Comparison of ENCODE assay signal across 19 cellular contexts in the genomic region with DNA sequence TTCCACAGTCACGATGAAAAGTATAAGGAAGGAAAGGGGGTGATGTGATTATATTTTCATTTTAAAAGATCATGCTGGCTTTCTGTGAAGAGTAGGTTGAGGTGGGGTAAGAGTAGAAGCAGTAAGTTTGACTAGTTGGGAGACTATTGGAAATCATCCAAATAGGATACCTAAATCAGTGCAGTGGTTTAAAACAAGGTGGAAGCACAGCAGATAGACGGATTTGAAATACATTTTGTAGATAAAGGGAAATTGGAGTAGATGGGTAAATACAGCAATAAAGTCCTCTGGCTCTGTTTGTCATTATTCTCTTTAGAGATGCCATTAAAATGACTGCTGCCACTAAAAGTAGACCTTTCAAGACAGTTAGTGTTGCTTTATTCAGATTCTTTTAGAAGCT.
DNase-seq lines count a peak whose midpoint lies in the region; ATAC-seq and TF ChIP-seq lines count a peak whose summit lies in the region.
"Had no signal": no experiment of that assay in that cellular context is flagged by ENCODE, and none has a peak within 500 bp of the region (broad histone marks: within the 10 kb centered on the region; RNA-seq: fewer than 3 reads in every experiment).

No MANE protein-coding gene starts in this region.

- TF ChIP-seq POLR2A in sigmoid colon (IDR thresholded peaks at IDR 0.05): no peak

- CTCF ChIA-PET in HEK293 (lab: Yijun Ruan, JAX): interaction anchor here (1.3 to 4.1 kb wide), 2 partner anchors 13 to 162 kb away, joined by 4 to 29 read pairs; no protein-coding TSS in a partner anchor

- WGBS in sigmoid colon, 2 donors: 39 to 77% methylated on average over 2 of the region's 2 CpGs

- H3K4me1 ChIP-seq in ACC112 (ENCODE audit: control insufficient read depth, insufficient read depth, low read length, unreplicated experiment): peaks cover 46% of the 10 kb centered on the region
- H3K4me1 ChIP-seq in HEK293 (ENCODE audit: control insufficient read depth, insufficient read depth, low read length): peaks cover 11% of the 10 kb centered on the region
- peaks cover 0 to 17% of the 10 kb centered on the region in 2 donors for H3K4me1 ChIP-seq in ascending aorta
- peaks cover 0 to 56% (median 41%) of the 10 kb centered on the region in 4 donors for H3K4me1 ChIP-seq in sigmoid colon

- H3K4me3 ChIP-seq in ACC112 (ENCODE audit: low read depth, low read length): peak overlapping the region; percentile 40; the same call in 1 of the 2 replicates
- no peak overlapping the region for H3K4me3 ChIP-seq in HEK293 (ENCODE audit: low read depth, low read length)
- H3K4me3 ChIP-seq in ascending aorta: no peak overlapping the region
- H3K4me3 ChIP-seq in sigmoid colon: no peak overlapping the region
- H3K4me3 ChIP-seq: GM23338 had no signal

- H3K36me3 ChIP-seq in ACC112 (ENCODE audit: insufficient read depth, low read length) (no peaks in the 10 kb centered on the region), HEK293 (ENCODE audit: control insufficient read depth in 2 of 2, insufficient read depth in 1 of 2, low read length in 2 of 2) (no peaks in the 10 kb centered on the region), ascending aorta (no peaks in the 10 kb centered on the region), sigmoid colon (no peaks in the 10 kb centered on the region)

- H3K79me2 ChIP-seq in ACC112 (ENCODE audit: control insufficient read depth, insufficient read depth, low read length, unreplicated experiment): no peaks in the 10 kb centered on the region

- TF ChIP-seq CTCF in HEK293 (tag by site-specific recombination; IDR thresholded peaks at IDR 0.05) (no peak), ascending aorta (IDR thresholded peaks at IDR 0.05) (no peak), sigmoid colon (IDR thresholded peaks at IDR 0.05) (no peak)

- POLR2A ChIA-PET in HEK293 (lab: Yijun Ruan, JAX): no interaction called here

- ATAC-seq in HG02763 (IDR thresholded peaks at IDR 0.05; ENCODE audit: unreplicated experiment): no peak
- no peak for ATAC-seq in GM18520 (IDR thresholded peaks at IDR 0.05; ENCODE audit: unreplicated experiment)
- ATAC-seq: GM23338, HCT116, T-cell had no signal

- TF ChIP-seq EP300 in sigmoid colon (IDR thresholded peaks at IDR 0.05): no peak

- H3K27ac ChIP-seq in ACC112 (ENCODE audit: low read depth, low read length) (peak overlapping the region; percentile 61), HEK293 (ENCODE audit: extremely low read depth, low read depth, low read length) (no peak overlapping the region), ascending aorta (peak overlapping the region; percentile 35 to 46), sigmoid colon (peak overlapping the region in 3 of 4 donors; percentile 60 to 66 (median 63))
- H3K27ac ChIP-seq: C4-2B had no signal

- H3K27me3 ChIP-seq in ACC112 (ENCODE audit: insufficient read depth, low read length) (no peaks in the 10 kb centered on the region), ascending aorta (no peaks in the 10 kb centered on the region), sigmoid colon (no peaks in the 10 kb centered on the region)

- no peak for DNase-seq in ascending aorta (ENCODE audit: low spot score in 2 of 2)
- DNase-seq in sigmoid colon: no peak
- DNase-seq in T-helper 9 cell: no peak
- DNase-seq in stimulated activated CD4-positive, alpha-beta T cell treated with anti-CD3 and anti-CD28 coated beads, Interleukin-12 subunit alpha, Interleukin-12 subunit beta, amount 100 ng/mL, for 4 hours: no peak
- DNase-seq: AML-193, MM.1S, NCI-H187, NCI-H446, NCI-H526 treated with DMSO at 0.1 percent for 48 hours, SHP77, SK-N-SH, T-cell had no signal

- intact Hi-C loops in ascending aorta (cut with DNase I) (no loop called here), sigmoid colon (cut with DNase I) (loop anchor here (5.0 kb wide), 1 partner anchor 46 kb away; no protein-coding TSS in a partner anchor)

- H3K9me3 ChIP-seq in HEK293 (ENCODE audit: control insufficient read depth, insufficient read depth, low read depth, low read length) (no peaks in the 10 kb centered on the region), ascending aorta (no peaks in the 10 kb centered on the region), sigmoid colon (no peaks in the 10 kb centered on the region)
- H3K9me3 ChIP-seq: SK-N-SH had no signal

- H2AFZ ChIP-seq in ACC112 (ENCODE audit: low read length, unreplicated experiment): no peak overlapping the region
- H2AFZ ChIP-seq: GM23338 had no signal

TF ChIP-seq in HEK293, 187 proteins besides CTCF, POLR2A, EP300 and RAD21 (continues in another document):
- TF ChIP-seq GLIS1 (tag by site-specific recombination; IDR thresholded peaks at IDR 0.05): peak; percentile 61
- TF ChIP-seq, protein P1, sequence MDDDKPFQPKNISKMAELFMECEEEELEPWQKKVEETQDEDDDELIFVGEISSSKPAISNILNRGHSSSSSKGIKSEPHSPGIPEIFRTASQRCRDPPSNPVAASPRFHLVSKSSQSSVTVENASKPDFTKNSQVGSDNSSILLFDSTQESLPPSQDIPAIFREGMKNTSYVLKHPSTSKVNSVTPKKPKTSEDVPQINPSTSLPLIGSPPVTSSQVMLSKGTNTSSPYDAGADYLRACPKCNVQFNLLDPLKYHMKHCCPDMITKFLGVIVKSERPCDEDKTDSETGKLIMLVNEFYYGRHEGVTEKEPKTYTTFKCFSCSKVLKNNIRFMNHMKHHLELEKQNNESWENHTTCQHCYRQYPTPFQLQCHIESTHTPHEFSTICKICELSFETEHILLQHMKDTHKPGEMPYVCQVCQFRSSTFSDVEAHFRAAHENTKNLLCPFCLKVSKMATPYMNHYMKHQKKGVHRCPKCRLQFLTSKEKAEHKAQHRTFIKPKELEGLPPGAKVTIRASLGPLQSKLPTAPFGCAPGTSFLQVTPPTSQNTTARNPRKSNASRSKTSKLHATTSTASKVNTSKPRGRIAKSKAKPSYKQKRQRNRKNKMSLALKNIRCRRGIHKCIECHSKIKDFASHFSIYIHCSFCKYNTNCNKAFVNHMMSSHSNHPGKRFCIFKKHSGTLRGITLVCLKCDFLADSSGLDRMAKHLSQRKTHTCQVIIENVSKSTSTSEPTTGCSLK (tag by site-specific recombination; IDR thresholded peaks at IDR 0.05): no peak
- no peak for TF ChIP-seq ZNF112 (tag by site-specific recombination; IDR thresholded peaks at IDR 0.05)
- TF ChIP-seq, protein P2, sequence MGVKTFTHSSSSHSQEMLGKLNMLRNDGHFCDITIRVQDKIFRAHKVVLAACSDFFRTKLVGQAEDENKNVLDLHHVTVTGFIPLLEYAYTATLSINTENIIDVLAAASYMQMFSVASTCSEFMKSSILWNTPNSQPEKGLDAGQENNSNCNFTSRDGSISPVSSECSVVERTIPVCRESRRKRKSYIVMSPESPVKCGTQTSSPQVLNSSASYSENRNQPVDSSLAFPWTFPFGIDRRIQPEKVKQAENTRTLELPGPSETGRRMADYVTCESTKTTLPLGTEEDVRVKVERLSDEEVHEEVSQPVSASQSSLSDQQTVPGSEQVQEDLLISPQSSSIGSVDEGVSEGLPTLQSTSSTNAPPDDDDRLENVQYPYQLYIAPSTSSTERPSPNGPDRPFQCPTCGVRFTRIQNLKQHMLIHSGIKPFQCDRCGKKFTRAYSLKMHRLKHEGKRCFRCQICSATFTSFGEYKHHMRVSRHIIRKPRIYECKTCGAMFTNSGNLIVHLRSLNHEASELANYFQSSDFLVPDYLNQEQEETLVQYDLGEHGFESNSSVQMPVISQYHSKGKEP (tag by site-specific recombination; IDR thresholded peaks at IDR 0.05): peak; percentile 26; the same call in 1 of the 2 replicates
- TF ChIP-seq ZNF660 (tag by site-specific recombination; IDR thresholded peaks at IDR 0.05): no peak
- TF ChIP-seq ZNF530 (tag by site-specific recombination; IDR thresholded peaks at IDR 0.05; ENCODE audit: low read depth): no peak
- TF ChIP-seq TRIM28 (IDR thresholded peaks at IDR 0.05; ENCODE audit: borderline replicate concordance, low read length): peak; percentile 54; the same call in 1 of the 2 replicates
- TF ChIP-seq ZNF501 (tag by site-specific recombination; IDR thresholded peaks at IDR 0.05): peak; percentile 81
- TF ChIP-seq ZNF514 (tag by site-specific recombination; IDR thresholded peaks at IDR 0.05): no peak
- TF ChIP-seq REST (tag by site-specific recombination; IDR thresholded peaks at IDR 0.05): no peak
- no peak for TF ChIP-seq ZNF571 (tag by site-specific recombination; IDR thresholded peaks at IDR 0.05)
- TF ChIP-seq, protein P3, sequence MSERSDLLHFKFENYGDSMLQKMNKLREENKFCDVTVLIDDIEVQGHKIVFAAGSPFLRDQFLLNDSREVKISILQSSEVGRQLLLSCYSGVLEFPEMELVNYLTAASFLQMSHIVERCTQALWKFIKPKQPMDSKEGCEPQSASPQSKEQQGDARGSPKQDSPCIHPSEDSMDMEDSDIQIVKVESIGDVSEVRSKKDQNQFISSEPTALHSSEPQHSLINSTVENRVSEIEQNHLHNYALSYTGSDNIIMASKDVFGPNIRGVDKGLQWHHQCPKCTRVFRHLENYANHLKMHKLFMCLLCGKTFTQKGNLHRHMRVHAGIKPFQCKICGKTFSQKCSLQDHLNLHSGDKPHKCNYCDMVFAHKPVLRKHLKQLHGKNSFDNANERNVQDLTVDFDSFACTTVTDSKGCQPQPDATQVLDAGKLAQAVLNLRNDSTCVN (tag by site-specific recombination; optimal IDR thresholded peaks at IDR 0.05): no peak
